ENCODE assay signal across 29 cellular contexts in genomic region chr12:94272280-94272679, GRCh38.
A peak's percentile ranks its signal among the peaks of the same experiment; 100 is the strongest.
DNase-seq lines count a peak whose midpoint lies in the region; ATAC-seq, FAIRE-seq and TF ChIP-seq lines count a peak whose summit lies in the region.
"Had no signal": no experiment of that assay in that cellular context is flagged by ENCODE, and none has a peak within 500 bp of the region (broad histone marks: within the 10 kb centered on the region; RNA-seq: fewer than 3 reads in every experiment).

No MANE protein-coding gene starts in this region.

- no peaks in the 10 kb centered on the region for H3K79me2 ChIP-seq in K562 (ENCODE audit: control insufficient read depth, insufficient read depth, low read length)

- H3K9me1 ChIP-seq in K562 (ENCODE audit: control insufficient read depth, insufficient read depth, low read length) = no peaks in the 10 kb centered on the region

- no peaks in the 10 kb centered on the region for H4K20me1 ChIP-seq in K562 (replicated peaks; ENCODE audit: control insufficient read depth, insufficient read depth, low read length)

- TF ChIP-seq POLR2A in K562 (conservative IDR thresholded peaks at IDR 0.05) = no peak

- no TSS peak for BruUV-seq in K562 (replicated peaks; lab: Mats Ljungman, UMichigan)

- no peak overlapping the region for H3K9ac ChIP-seq in K562 (ENCODE audit: insufficient read depth in 1 of 2, low read depth in 2 of 2, low read length in 2 of 2)
- H3K9ac ChIP-seq: SK-N-SH had no signal

- no peak for TF ChIP-seq RAD21 in K562 (CRISPR knock-in tag; conservative IDR thresholded peaks at IDR 0.05 in 1 of 2, IDR thresholded peaks at IDR 0.05 in 1 of 2)

- intact Hi-C loops in K562 (cut with micrococcal nuclease) = no loop called here
- intact Hi-C loops in posterior vena cava (cut with DNase I) = no loop called here

- CTCF ChIA-PET in K562 (lab: Yijun Ruan, JAX; ENCODE audit: low intra/inter-chr PET ratio) = no interaction called here

- ATAC-seq in K562 = no peak
- ATAC-seq: heart right ventricle; left ventricle myocardium superior; Right ventricle myocardium inferior; stimulated activated naive CD8-positive, alpha-beta T cell treated with anti-CD3 and anti-CD28 coated beads, Interleukin-15, amount 100 ng/mL, for 72 hours had no signal

- no peaks in the 10 kb centered on the region for H3K36me3 ChIP-seq in K562 (ENCODE audit: control insufficient read depth, insufficient read depth, low read length)
- H3K36me3 ChIP-seq: ascending aorta, BE2C, cardiac muscle cell, uterus had no signal

- H2AFZ ChIP-seq in K562 (ENCODE audit: low read depth, low read length) = no peak overlapping the region

- no peaks in the 10 kb centered on the region for H3K9me3 ChIP-seq in K562 (replicated peaks; ENCODE audit: control insufficient read depth, insufficient read depth, low read depth, low read length)
- H3K9me3 ChIP-seq: ascending aorta, heart right ventricle, SK-N-SH, uterus had no signal

- no peak overlapping the region for H3K4me2 ChIP-seq in K562 (ENCODE audit: insufficient read depth, low read length)
- H3K4me2 ChIP-seq: SK-N-SH had no signal

- FAIRE-seq in GM19239 (lab: Jason Lieb, UNC) = peak; percentile 47
- FAIRE-seq in K562 (lab: Jason Lieb, UNC) = no peak
- FAIRE-seq: colon, endothelial cell of umbilical vein, frontal cortex, keratinocyte had no signal

- no peak overlapping the region for H3K27ac ChIP-seq in K562 (ENCODE audit: extremely low read depth, low read depth, low read length)
- H3K27ac ChIP-seq: ascending aorta, cardiac muscle cell, heart right ventricle, skin epidermis, uterus had no signal

- POLR2A ChIA-PET in K562 (lab: Yijun Ruan, JAX) = no interaction called here

- no peak for TF ChIP-seq CTCF in K562 (IDR thresholded peaks at IDR 0.05 in 2 of 3, conservative IDR thresholded peaks at IDR 0.05 in 1 of 3; ENCODE audit: insufficient read depth in 2 of 3, low read depth in 1 of 3, low read length in 3 of 3)

- peaks cover 16 to 22% of the 10 kb centered on the region in 2 experiments for H3K27me3 ChIP-seq in K562 (ENCODE audit: control insufficient read depth in 2 of 2, insufficient read depth in 2 of 2, low read length in 2 of 2)
- H3K27me3 ChIP-seq: ascending aorta, BE2C, cardiac muscle cell, heart right ventricle, uterus had no signal

- no peak for TF ChIP-seq EP300 in K562 (IDR thresholded peaks at IDR 0.05; ENCODE audit: low read length)

- H3K4me1 ChIP-seq in K562 (replicated peaks in 1 of 2; ENCODE audit: control insufficient read depth in 2 of 2, insufficient read depth in 2 of 2, low read length in 2 of 2) = no peaks in the 10 kb centered on the region
- H3K4me1 ChIP-seq: ascending aorta, BE2C had no signal

- in situ Hi-C loops in K562 (cut with MboI) = no loop called here

- no peak overlapping the region for H3K4me3 ChIP-seq in K562
- H3K4me3 ChIP-seq: ascending aorta, cardiac muscle cell, heart right ventricle, skin epidermis, uterus had no signal

- WGBS in K562 (ENCODE audit: insufficient coverage, low coverage, missing lambda C conversion rate) = 4% methylated on average over 5 of the region's 5 CpGs

- peak; percentile 30 for DNase-seq in CD1c-positive myeloid dendritic cell (ENCODE audit: extremely low spot score)
- DNase-seq in GM19239 (ENCODE audit: insufficient read length, low spot score) = no peak
- no peak for DNase-seq in K562 (ENCODE audit: extremely low read depth in 1 of 4, low spot score in 3 of 4)
- DNase-seq in posterior vena cava (ENCODE audit: low spot score) = peak; percentile 71
- no peak for DNase-seq in NCI-H2227 treated with DMSO at 0.1 percent for 48 hours (lab: John Stamatoyannopoulos, UW)
- DNase-seq in SKM-1 (lab: John Stamatoyannopoulos, UW; ENCODE audit: unreplicated experiment) = no peak
- DNase-seq in COLO668 (lab: John Stamatoyannopoulos, UW; ENCODE audit: unreplicated experiment) = no peak
- DNase-seq: ACHN; activated CD4-positive, alpha-beta T cell treated with anti-CD3 and anti-CD28 coated beads for 4 hours; activated gamma-delta T cell; activated T-cell treated with anti-CD3 and anti-CD28 coated beads, Interleukin-2, amount 50 U/mL, for 1 hour; BE2C; DMS153; heart right ventricle; left ventricle myocardium superior; NCI-H2029 treated with DMSO at 0.1 percent for 48 hours; NCI-H345; NCI-H69; SK-N-SH; stimulated activated naive CD8-positive, alpha-beta T cell treated with anti-CD3 and anti-CD28 coated beads, Interleukin-15, amount 100 ng/mL, for 72 hours; uterus had no signal

TF ChIP-seq in K562, 482 proteins besides CTCF, POLR2A, EP300 and RAD21:
- peak; percentile 38; the same call in 1 of the 2 replicates for TF ChIP-seq SPI1 (IDR thresholded peaks at IDR 0.05; ENCODE audit: borderline replicate concordance, low read depth, low read length)
- TF ChIP-seq ZNF263 (CRISPR knock-in tag; IDR thresholded peaks at IDR 0.05; ENCODE audit: borderline replicate concordance) = no peak

Comparison
In these comparisons a context has a peak if more than half of its experiments do, and no peak if none do; other contexts are left out.
1. DNase-seq: peak in CD1c-positive myeloid dendritic cell (single experiment) and posterior vena cava (single experiment); none in GM19239 (single experiment), K562 (0 of 4), NCI-H2227 treated with DMSO at 0.1 percent for 48 hours (single experiment), SKM-1 (single experiment) and COLO668 (single experiment).